In the genomic region with DNA sequence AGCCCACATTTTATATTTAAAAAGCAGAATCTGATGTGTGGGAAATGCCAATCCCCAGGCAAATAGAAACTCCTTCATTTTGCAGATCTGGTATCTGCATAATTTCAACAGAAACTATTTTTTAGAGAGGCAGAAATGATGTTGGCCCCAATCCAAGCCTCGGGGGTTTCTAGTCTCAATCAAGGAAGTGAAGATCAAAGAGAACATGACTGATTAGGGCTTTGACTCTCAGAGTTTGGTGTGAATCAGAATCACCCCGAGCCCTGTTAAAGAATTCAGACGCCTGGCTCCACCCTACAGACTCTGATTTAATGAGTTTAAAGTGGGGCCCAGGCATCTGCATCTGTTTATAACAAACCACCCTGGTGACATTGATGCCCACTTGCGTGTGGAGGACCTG, we compare ENCODE assay signal across 12 cellular contexts. TPM values are rescaled to one million over a fixed set of nuclear protein-coding genes. Genes with fewer than 3 reads are reported as not detected.
A peak's percentile ranks its signal among the peaks of the same experiment; 100 is the strongest.
DNase-seq lines count a peak whose midpoint lies in the region; ATAC-seq and TF ChIP-seq lines count a peak whose summit lies in the region.
"Had no signal": no experiment of that assay in that cellular context is flagged by ENCODE, and none has a peak within 500 bp of the region (broad histone marks: within the 10 kb centered on the region; RNA-seq: fewer than 3 reads in every experiment).

No MANE protein-coding gene starts in this region.

- intact Hi-C loops in PC-9 (cut with micrococcal nuclease; ENCODE audit: unreplicated experiment), result no loop called here

- peak; percentile 88 to 98 for ATAC-seq in activated naive CD4-positive, alpha-beta T cell treated with anti-CD3 and anti-CD28 coated beads, Interleukin-2, amount 50 U/mL, for 72 hours
- no peak for ATAC-seq in GM18517 (IDR thresholded peaks at IDR 0.05; ENCODE audit: unreplicated experiment)

- H3K4me3 ChIP-seq in GM12864 (ENCODE audit: low read depth, low read length), result no peak overlapping the region
- H3K4me3 ChIP-seq in PC-9, result no peak overlapping the region
- no peak overlapping the region for H3K4me3 ChIP-seq in effector memory CD4-positive, alpha-beta T cell (ENCODE audit: insufficient read depth, low read depth, low read length, poor library complexity, severe bottlenecking)
- H3K4me3 ChIP-seq: heart right ventricle, smooth muscle cell had no signal

- peak overlapping the region; percentile 70 for H3K27ac ChIP-seq in PC-9
- no peak overlapping the region for H3K27ac ChIP-seq in effector memory CD4-positive, alpha-beta T cell (ENCODE audit: insufficient read depth, low read length, poor library complexity, severe bottlenecking)
- H3K27ac ChIP-seq: VCaP had no signal

- H3K27me3 ChIP-seq in PC-9 (ENCODE audit: insufficient read depth, low read depth), result no peaks in the 10 kb centered on the region
- H3K27me3 ChIP-seq in effector memory CD4-positive, alpha-beta T cell (replicated peaks; ENCODE audit: control insufficient read depth, insufficient read depth, low read length, poor library complexity, severe bottlenecking), result no peaks in the 10 kb centered on the region
- H3K27me3 ChIP-seq: heart right ventricle had no signal

- H3K36me3 ChIP-seq in PC-9 (ENCODE audit: low read depth), result no peaks in the 10 kb centered on the region
- no peaks in the 10 kb centered on the region for H3K36me3 ChIP-seq in effector memory CD4-positive, alpha-beta T cell (ENCODE audit: control insufficient read depth, insufficient read depth, low read length)
- H3K36me3 ChIP-seq: heart right ventricle had no signal

- H3K9me3 ChIP-seq in PC-9 (ENCODE audit: insufficient read depth, low read depth), result no peaks in the 10 kb centered on the region
- no peaks in the 10 kb centered on the region for H3K9me3 ChIP-seq in effector memory CD4-positive, alpha-beta T cell (ENCODE audit: control insufficient read depth, low read length)
- H3K9me3 ChIP-seq: heart right ventricle had no signal

- no peaks in the 10 kb centered on the region for H3K36me3 Mint-ChIP-seq in activated naive CD4-positive, alpha-beta T cell treated with anti-CD3 and anti-CD28 coated beads, Interleukin-2, amount 50 U/mL, for 72 hours

- no peaks in the 10 kb centered on the region for H4K20me1 ChIP-seq in PC-9 (ENCODE audit: insufficient read depth)

- TF ChIP-seq CTCF in GM12864 (IDR thresholded peaks at IDR 0.05; ENCODE audit: low read depth, low read length, missing control alignments) (no peak), PC-9 (conservative IDR thresholded peaks at IDR 0.05) (no peak)

- DNase-seq in GM12864 (ENCODE audit: low read depth) (peak; percentile 15), PC-9 (peak; percentile 65 to 94), amygdala (lab: John Stamatoyannopoulos, UW) (no peak), GM19238 (ENCODE audit: insufficient read length, low spot score) (no peak)
- DNase-seq in activated naive CD4-positive, alpha-beta T cell treated with anti-CD3 and anti-CD28 coated beads, Interleukin-2, amount 50 U/mL, for 72 hours (ENCODE audit: low spot score in 2 of 2), result peak in 1 of 2 donors; percentile 60
- DNase-seq in stimulated activated CD4-positive, alpha-beta T cell treated with anti-CD3 and anti-CD28 coated beads, Interleukin-2, amount 100 ng/mL, for 48 hours, result peak; percentile 40 to 52
- DNase-seq in effector memory CD4-positive, alpha-beta T cell, result no peak
- DNase-seq: DMS153, heart right ventricle had no signal

- peaks cover 11% of the 10 kb centered on the region for H3F3A ChIP-seq in PC-9 (ENCODE audit: insufficient read depth, low read depth)

- no peak overlapping the region for H3K4me2 ChIP-seq in PC-9
- H3K4me2 ChIP-seq: smooth muscle cell had no signal

- no peaks in the 10 kb centered on the region for H3K79me2 ChIP-seq in PC-9 (ENCODE audit: low read depth)

- peak overlapping the region in 1 of 2 donors; percentile 44 for H3K27ac Mint-ChIP-seq in activated naive CD4-positive, alpha-beta T cell treated with anti-CD3 and anti-CD28 coated beads, Interleukin-2, amount 50 U/mL, for 72 hours

- H3K4me1 ChIP-seq in PC-9 (replicated peaks; ENCODE audit: insufficient read depth), result peaks cover 39% of the 10 kb centered on the region
- peaks cover 4% of the 10 kb centered on the region for H3K4me1 ChIP-seq in effector memory CD4-positive, alpha-beta T cell (ENCODE audit: control insufficient read depth, insufficient read depth, low read length, poor library complexity, severe bottlenecking)

- H3K9me2 ChIP-seq in PC-9 (ENCODE audit: insufficient read depth), result no peaks in the 10 kb centered on the region

- POLR2A ChIA-PET in PC-9 (lab: Charles Lee; ENCODE audit: unreplicated experiment), result no interaction called here

- BruUV-seq in PC-9 (replicated peaks; lab: Mats Ljungman, UMichigan), result no TSS peak

- H3K9me3 Mint-ChIP-seq in activated naive CD4-positive, alpha-beta T cell treated with anti-CD3 and anti-CD28 coated beads, Interleukin-2, amount 50 U/mL, for 72 hours, result no peaks in the 10 kb centered on the region

- CTCF ChIA-PET in PC-9 (lab: Charles Lee), result no interaction called here

- H2AFZ ChIP-seq in PC-9, result no peak overlapping the region

RNA-seq across cellular contexts. Expression of a gene that starts 36.7 kb away (rescaled TPM):
- 211 TPM in 2 replicates for total RNA-seq in PC-9 (2021)
- total RNA-seq in activated naive CD4-positive, alpha-beta T cell treated with anti-CD3 and anti-CD28 coated beads, Interleukin-2, amount 50 U/mL, for 72 hours, result 10 to 100 TPM; 30.0 to 35.5 TPM

Comparison
In these comparisons a context has a peak if more than half of its experiments do, and no peak if none do; other contexts are left out.
1. DNase-seq: peak in GM12864 (single experiment), PC-9 (2 of 2) and stimulated activated CD4-positive, alpha-beta T cell treated with anti-CD3 and anti-CD28 coated beads, Interleukin-2, amount 100 ng/mL, for 48 hours (2 of 2); none in effector memory CD4-positive, alpha-beta T cell (0 of 3), amygdala (0 of 56) and GM19238 (single experiment).